1 cellular context compared by ENCODE assay signal in genomic region chr3:170632780-170633179, GRCh38.
TF ChIP-seq lines count a peak whose summit lies in the region.

No MANE protein-coding gene starts in this region.

TF ChIP-seq in GM23338, 12 proteins besides CTCF, POLR2A, EP300 and RAD21 (continued from another document):
- no peak for TF ChIP-seq REST (IDR thresholded peaks at IDR 0.05; ENCODE audit: unreplicated experiment)
- no peak for TF ChIP-seq EZH2 (IDR thresholded peaks at IDR 0.05; ENCODE audit: low read depth, unreplicated experiment)
- no peak for TF ChIP-seq POLR2AphosphoS5 (IDR thresholded peaks at IDR 0.05; ENCODE audit: low read depth)
- TF ChIP-seq ETS1 (IDR thresholded peaks at IDR 0.05), result no peak
- no peak for TF ChIP-seq CREB1 (CRISPR knock-in tag; IDR thresholded peaks at IDR 0.05; ENCODE audit: low read depth)
- TF ChIP-seq NANOG (IDR thresholded peaks at IDR 0.05; ENCODE audit: borderline replicate concordance), result no peak
